Comparison of ENCODE assay signal across 9 cellular contexts in genomic region chr2:75226617-75227016, GRCh38. TPM values are rescaled to one million over a fixed set of nuclear protein-coding genes. Genes with fewer than 3 reads are reported as not detected.
"Had no signal": no experiment of that assay in that cellular context is flagged by ENCODE, and none has a peak within 500 bp of the region (broad histone marks: within the 10 kb centered on the region; RNA-seq: fewer than 3 reads in every experiment).

No MANE protein-coding gene starts in this region.

- H3K4me3 ChIP-seq: K562 had no signal

- H3K27ac ChIP-seq: HL-60, KMS-11 had no signal

- H3K4me2 ChIP-seq: KMS-11 had no signal

- ATAC-seq: K562 had no signal

- DNase-seq: KBM-7, KG1 had no signal

- H3K9ac ChIP-seq: KMS-11 had no signal

- FAIRE-seq: HTR-8/SVneo, K562 had no signal

RNA-seq across cellular contexts. Expression of gene TACR1, which starts 27.3 kb away (rescaled TPM):
- total RNA-seq: HT-29, HT1080, K562 had no signal
- polyA plus RNA-seq: IgD-negative memory B cell, K562 had no signal
